In genomic region chr2:170679607-170680079, GRCh38 we compare ENCODE assay signal across 13 cellular contexts. TPM values are rescaled to one million over a fixed set of nuclear protein-coding genes. Genes with fewer than 3 reads are reported as not detected.
DNase-seq lines count a peak whose midpoint lies in the region; ATAC-seq and TF ChIP-seq lines count a peak whose summit lies in the region.
"Had no signal": no experiment of that assay in that cellular context is flagged by ENCODE, and none has a peak within 500 bp of the region (broad histone marks: within the 10 kb centered on the region; RNA-seq: fewer than 3 reads in every experiment).

No MANE protein-coding gene starts in this region.

- H3K4me1 ChIP-seq in left lung (no peaks in the 10 kb centered on the region), heart left ventricle (no peaks in the 10 kb centered on the region)

- TF ChIP-seq CTCF in Calu3 (IDR thresholded peaks at IDR 0.05; ENCODE audit: unreplicated experiment) = no peak
- TF ChIP-seq CTCF in left lung (IDR thresholded peaks at IDR 0.05) = no peak
- no peak for TF ChIP-seq CTCF in heart left ventricle (IDR thresholded peaks at IDR 0.05)

- ATAC-seq in left lung = peak; percentile 87
- ATAC-seq in GM21423 (IDR thresholded peaks at IDR 0.05; ENCODE audit: unreplicated experiment) = no peak
- no peak for ATAC-seq in heart left ventricle
- ATAC-seq in T-helper 17 cell = no peak
- no peak for ATAC-seq in GM19328 (IDR thresholded peaks at IDR 0.05; ENCODE audit: unreplicated experiment)
- ATAC-seq: effector memory CD8-positive, alpha-beta T cell had no signal

- WGBS in heart left ventricle, 4 donors = 30 to 39% (median 37%) methylated on average over 5 of the region's 5 CpGs

- peak; percentile 51 for DNase-seq in Calu3
- peak; percentile 86 for DNase-seq in SW480 (ENCODE audit: low spot score)
- peak in 1 of 2 donors; percentile 34 for DNase-seq in left lung
- DNase-seq in heart left ventricle = no peak
- DNase-seq in T-helper 17 cell = no peak
- DNase-seq: activated CD4-positive, CD25-positive, alpha-beta regulatory T cell treated with anti-CD3 and anti-CD28 coated beads, Interleukin-2, amount 50 U/mL, for 72 hours; AML-193; effector memory CD8-positive, alpha-beta T cell had no signal

- H3K27ac Mint-ChIP-seq in Calu3 (ENCODE audit: unreplicated experiment) = no peak overlapping the region
- H3K27ac Mint-ChIP-seq in T-helper 17 cell = no peak overlapping the region
- H3K27ac Mint-ChIP-seq: activated naive CD4-positive, alpha-beta T cell treated with anti-CD3 and anti-CD28 coated beads, Interleukin-2, amount 50 U/mL, for 24 hours; effector memory CD8-positive, alpha-beta T cell had no signal

- H3K4me3 Mint-ChIP-seq in Calu3 (ENCODE audit: low read depth, unreplicated experiment) = peak overlapping the region; percentile 44
- H3K4me3 Mint-ChIP-seq in T-helper 17 cell = no peak overlapping the region
- H3K4me3 Mint-ChIP-seq: activated naive CD4-positive, alpha-beta T cell treated with anti-CD3 and anti-CD28 coated beads, Interleukin-2, amount 50 U/mL, for 24 hours; effector memory CD8-positive, alpha-beta T cell had no signal

- BruUV-seq in Calu3 (replicated peaks; lab: Mats Ljungman, UMichigan) = no TSS peak

- H3K27me3 ChIP-seq in left lung (no peaks in the 10 kb centered on the region), heart left ventricle (peaks cover 0 to 16% (median 0%) of the 10 kb centered on the region in 9 donors)

- intact Hi-C loops in Calu3 (cut with micrococcal nuclease; ENCODE audit: unreplicated experiment) = no loop called here
- intact Hi-C loops in left lung (cut with DNase I) = no loop called here
- intact Hi-C loops in heart left ventricle (cut with DNase I) = no loop called here

- H3K9me3 ChIP-seq in KOPT-K1 (ENCODE audit: insufficient read depth, low read length, poor library complexity, severe bottlenecking) (no peaks in the 10 kb centered on the region), left lung (no peaks in the 10 kb centered on the region), heart left ventricle (no peaks in the 10 kb centered on the region), T-helper 17 cell (ENCODE audit: control insufficient read depth, low read length, poor library complexity, severe bottlenecking) (no peaks in the 10 kb centered on the region)

- H3K27me3 Mint-ChIP-seq in Calu3 (ENCODE audit: unreplicated experiment) (no peaks in the 10 kb centered on the region), T-helper 17 cell (peaks cover 34% of the 10 kb centered on the region)
- H3K27me3 Mint-ChIP-seq: activated naive CD4-positive, alpha-beta T cell treated with anti-CD3 and anti-CD28 coated beads, Interleukin-2, amount 50 U/mL, for 24 hours had no signal

- no peaks in the 10 kb centered on the region for H3K9me3 Mint-ChIP-seq in Calu3 (ENCODE audit: low read depth, unreplicated experiment)
- H3K9me3 Mint-ChIP-seq: activated naive CD4-positive, alpha-beta T cell treated with anti-CD3 and anti-CD28 coated beads, Interleukin-2, amount 50 U/mL, for 24 hours; effector memory CD8-positive, alpha-beta T cell had no signal

- H3K4me3 ChIP-seq in left lung = no peak overlapping the region
- H3K4me3 ChIP-seq in heart left ventricle = no peak overlapping the region

- no peaks in the 10 kb centered on the region for H3K36me3 ChIP-seq in KOPT-K1 (ENCODE audit: insufficient read depth, low read length)
- no peaks in the 10 kb centered on the region for H3K36me3 ChIP-seq in left lung
- H3K36me3 ChIP-seq in heart left ventricle = no peaks in the 10 kb centered on the region

- TF ChIP-seq POLR2A in heart left ventricle (IDR thresholded peaks at IDR 0.05) = no peak

- no peaks in the 10 kb centered on the region for H3K36me3 Mint-ChIP-seq in Calu3 (ENCODE audit: insufficient read depth, unreplicated experiment)
- peaks cover 3% of the 10 kb centered on the region for H3K36me3 Mint-ChIP-seq in T-helper 17 cell (ENCODE audit: low read depth)
- H3K36me3 Mint-ChIP-seq: activated naive CD4-positive, alpha-beta T cell treated with anti-CD3 and anti-CD28 coated beads, Interleukin-2, amount 50 U/mL, for 24 hours had no signal

- H3K27ac ChIP-seq in KOPT-K1 (ENCODE audit: low read depth, low read length, poor library complexity, severe bottlenecking) (peak overlapping the region; percentile 48), left lung (no peak overlapping the region), heart left ventricle (no peak overlapping the region)
- H3K27ac ChIP-seq: RWPE1 had no signal

- CTCF ChIA-PET in Calu3 (lab: Charles Lee) = interaction anchor here (0.5 to 1.0 kb wide), 2 partner anchors 181 to 238 kb away, joined by 4 to 12 read pairs; no protein-coding TSS in a partner anchor

- no peaks in the 10 kb centered on the region for H3K4me1 Mint-ChIP-seq in Calu3 (ENCODE audit: low read depth, unreplicated experiment)
- H3K4me1 Mint-ChIP-seq in T-helper 17 cell = peaks cover 5% of the 10 kb centered on the region

RNA-seq across cellular contexts. Expression of gene SP5, which starts 35.5 kb away (rescaled TPM):
- total RNA-seq in Calu3 (2022) = 0.73 TPM in 2 replicates
- 1 to 10 TPM; 2.8 to 5.1 TPM for total RNA-seq in left lung
- total RNA-seq in heart left ventricle = 1 to 10 TPM in 1 of 9 donors, under 1 TPM in 4, not detected in 4; 0.16 to 1.4 (median 0.28) TPM
- under 1 TPM; 0.08 to 0.23 TPM for polyA plus RNA-seq in heart left ventricle
- not detected for total RNA-seq in T-helper 17 cell

Comparison
In these comparisons a context has a peak if more than half of its experiments do, and no peak if none do; other contexts are left out.
1. DNase-seq: peak in Calu3 (single experiment) and SW480 (single experiment); none in heart left ventricle (0 of 5) and T-helper 17 cell (0 of 3).